In the genomic region with DNA sequence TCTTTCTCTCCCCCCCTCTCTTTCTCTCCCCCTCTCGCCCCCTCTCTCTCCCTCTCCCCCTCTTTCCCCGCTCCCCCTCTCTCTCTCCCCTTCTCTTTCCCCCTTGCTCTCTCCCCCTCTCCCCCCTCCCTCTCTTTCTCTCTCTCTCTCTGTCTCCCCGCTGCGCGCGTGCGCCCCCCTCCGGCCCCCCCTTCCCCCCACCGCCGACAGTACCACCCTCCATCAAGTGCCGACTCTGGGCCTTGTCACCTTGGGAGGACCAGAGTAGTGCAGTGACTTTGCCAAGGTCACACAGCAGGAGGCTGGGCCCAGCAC, we compare ENCODE assay signal across 23 cellular contexts.
A peak's percentile ranks its signal among the peaks of the same experiment; 100 is the strongest.
DNase-seq lines count a peak whose midpoint lies in the region; ATAC-seq and TF ChIP-seq lines count a peak whose summit lies in the region.
"Had no signal": no experiment of that assay in that cellular context is flagged by ENCODE, and none has a peak within 500 bp of the region (broad histone marks: within the 10 kb centered on the region; RNA-seq: fewer than 3 reads in every experiment).

No MANE protein-coding gene starts in this region.

- H3K27ac ChIP-seq in breast epithelium = peak overlapping the region; percentile 62 to 82
- H3K27ac ChIP-seq in mammary epithelial cell (ENCODE audit: insufficient read depth, low read depth, low read length) = no peak overlapping the region
- H3K27ac ChIP-seq in body of pancreas = peak overlapping the region in 3 of 4 donors; percentile 12 to 69 (median 62)
- H3K27ac ChIP-seq in tibial artery = peak overlapping the region; percentile 64 to 74
- H3K27ac ChIP-seq: 22Rv1 had no signal

- WGBS in mammary epithelial cell (ENCODE audit: low coverage, missing lambda C conversion rate) = over 99% methylated on average over 7 of the region's 11 CpGs
- no CpG with 5 or more reads among the region's 11 CpGs for WGBS in body of pancreas, 2 donors

- no peaks in the 10 kb centered on the region for H4K20me1 ChIP-seq in mammary epithelial cell (ENCODE audit: insufficient read depth, low read length)

- no peaks in the 10 kb centered on the region for H3K27me3 Mint-ChIP-seq in mesothelial cell of epicardium (ENCODE audit: low read depth)
- H3K27me3 Mint-ChIP-seq: activated CD4-positive, alpha-beta T cell treated with anti-CD3 and anti-CD28 coated beads for 36 hours; stimulated activated memory B cell treated with anti-CD40 and anti-IgM and Interleukin-4, amounts not matched to agents 10 μg/mL and 1 μg/mL and 100 μg/mL, for 72 hours had no signal

- no peak overlapping the region for H3K4me3 ChIP-seq in breast epithelium
- H3K4me3 ChIP-seq in mammary epithelial cell (replicated peaks in 1 of 3; ENCODE audit: insufficient read depth in 1 of 3, low read depth in 2 of 3, low read length in 3 of 3) = no peak overlapping the region
- H3K4me3 ChIP-seq in body of pancreas = no peak overlapping the region
- no peak overlapping the region for H3K4me3 ChIP-seq in tibial artery

- intact Hi-C loops in breast epithelium (cut with DNase I; ENCODE audit: low total_unique reads) (no loop called here), mammary epithelial cell (cut with micrococcal nuclease) (no loop called here), body of pancreas (cut with DNase I) (no loop called here), tibial artery (cut with DNase I; ENCODE audit: low total_unique reads) (no loop called here)

- ATAC-seq in body of pancreas = no peak
- ATAC-seq: activated CD4-positive, alpha-beta T cell treated with anti-CD3 and anti-CD28 coated beads for 36 hours; CD8-positive, alpha-beta T cell; left colon; stimulated activated memory B cell treated with anti-CD40 and anti-IgM and Interleukin-4, amounts not matched to agents 10 μg/mL and 1 μg/mL and 100 μg/mL, for 72 hours had no signal

- in situ Hi-C loops in mammary epithelial cell (cut with MboI; ENCODE audit: low sequenced_read_pairs in 2 of 2) = no loop called here

- H3K4me3 Mint-ChIP-seq in mesothelial cell of epicardium = no peak overlapping the region
- H3K4me3 Mint-ChIP-seq: activated CD4-positive, alpha-beta T cell treated with anti-CD3 and anti-CD28 coated beads for 36 hours; CD8-positive, alpha-beta T cell; stimulated activated memory B cell treated with anti-CD40 and anti-IgM and Interleukin-4, amounts not matched to agents 10 μg/mL and 1 μg/mL and 100 μg/mL, for 72 hours; T-helper 1 cell treated with Interleukin-12 subunit alpha and Interleukin-12 subunit beta and Interleukin-4 antibody, amounts not matched to agents 30 μg/mL and 1 μg/mL, for 36 hours had no signal

- H3K27ac Mint-ChIP-seq in mesothelial cell of epicardium = peak overlapping the region; percentile 95
- H3K27ac Mint-ChIP-seq: activated CD4-positive, alpha-beta T cell treated with anti-CD3 and anti-CD28 coated beads for 36 hours; CD8-positive, alpha-beta T cell; stimulated activated memory B cell treated with anti-CD40 and anti-IgM and Interleukin-4, amounts not matched to agents 10 μg/mL and 1 μg/mL and 100 μg/mL, for 72 hours; T-helper 1 cell treated with Interleukin-12 subunit alpha and Interleukin-12 subunit beta and Interleukin-4 antibody, amounts not matched to agents 30 μg/mL and 1 μg/mL, for 36 hours had no signal

- H3K79me2 ChIP-seq in mammary epithelial cell (ENCODE audit: insufficient read depth, low read length) = no peaks in the 10 kb centered on the region

- dilution Hi-C loops in mammary epithelial cell (cut with HindIII; ENCODE audit: low sequenced_read_pairs) = no loop called here

- H3K4me2 ChIP-seq in mammary epithelial cell (ENCODE audit: insufficient read depth, low read depth, low read length) = no peak overlapping the region

- H3K36me3 Mint-ChIP-seq in mesothelial cell of epicardium = peaks cover 9% of the 10 kb centered on the region

- peaks cover 0 to 6% of the 10 kb centered on the region in 2 donors for H3K4me1 ChIP-seq in breast epithelium
- no peaks in the 10 kb centered on the region for H3K4me1 ChIP-seq in mammary epithelial cell (ENCODE audit: insufficient read depth, low read length)
- H3K4me1 ChIP-seq in body of pancreas = peaks cover 35% of the 10 kb centered on the region
- H3K4me1 ChIP-seq in tibial artery = peaks cover 0 to 21% (median 19%) of the 10 kb centered on the region in 4 donors

- no peaks in the 10 kb centered on the region for H3K27me3 ChIP-seq in breast epithelium
- no peaks in the 10 kb centered on the region for H3K27me3 ChIP-seq in mammary epithelial cell (ENCODE audit: insufficient read depth, low read length)
- no peaks in the 10 kb centered on the region for H3K27me3 ChIP-seq in body of pancreas
- no peaks in the 10 kb centered on the region for H3K27me3 ChIP-seq in tibial artery

- BruUV-seq in mammary epithelial cell (replicated peaks; lab: Mats Ljungman, UMichigan) = no TSS peak

- TF ChIP-seq POLR2A in breast epithelium (IDR thresholded peaks at IDR 0.05) = no peak
- TF ChIP-seq POLR2A in body of pancreas (IDR thresholded peaks at IDR 0.05) = no peak

- CTCF ChIA-PET in mammary epithelial cell (lab: Charles Lee; ENCODE audit: low non-redundant PET) = no interaction called here

- H3K9me3 ChIP-seq in breast epithelium (no peaks in the 10 kb centered on the region), mammary epithelial cell (replicated peaks; ENCODE audit: insufficient read depth, low read length) (no peaks in the 10 kb centered on the region), body of pancreas (no peaks in the 10 kb centered on the region), tibial artery (no peaks in the 10 kb centered on the region)
- H3K9me3 ChIP-seq: thoracic aorta had no signal

- no peak overlapping the region for H3K9ac ChIP-seq in mammary epithelial cell (ENCODE audit: insufficient read depth, low read length)

- no peak overlapping the region for H2AFZ ChIP-seq in mammary epithelial cell (ENCODE audit: low read depth, low read length)

- DNase-seq in breast epithelium (ENCODE audit: low spot score in 2 of 2) = no peak
- DNase-seq in mammary epithelial cell = no peak
- DNase-seq in body of pancreas = no peak
- no peak for DNase-seq in mesothelial cell of epicardium (ENCODE audit: low spot score in 2 of 2, unreplicated experiment in 2 of 2)
- no peak for DNase-seq in tibial artery
- DNase-seq in NCI-H2107 treated with DMSO at 0.1 percent for 48 hours (lab: John Stamatoyannopoulos, UW; ENCODE audit: unreplicated experiment) = no peak
- no peak for DNase-seq in amniotic stem cell (lab: John Stamatoyannopoulos, UW)
- DNase-seq in cerebellar nuclear complex (lab: John Stamatoyannopoulos, UW) = no peak
- DNase-seq: activated CD4-positive, alpha-beta T cell treated with anti-CD3 and anti-CD28 coated beads for 36 hours; activated CD8-positive, alpha-beta memory T cell treated with anti-CD3 and anti-CD28 coated beads for 24 hours; activated gamma-delta T cell; activated T-cell treated with anti-CD3 and anti-CD28 coated beads, Interleukin-2, amount 50 U/mL, for 1 hour; CD8-positive, alpha-beta T cell; cortex of kidney; NCI-H187 treated with DMSO at 0.1 percent for 48 hours; NCI-H2227 treated with DMSO at 0.1 percent for 48 hours; stimulated activated CD4-positive, alpha-beta T cell treated with anti-CD3 and anti-CD28 coated beads, Interleukin-2, amount 100 ng/mL, for 48 hours had no signal

- peaks cover 18% of the 10 kb centered on the region for H3K4me1 Mint-ChIP-seq in mesothelial cell of epicardium
- H3K4me1 Mint-ChIP-seq: activated CD4-positive, alpha-beta T cell treated with anti-CD3 and anti-CD28 coated beads for 36 hours; stimulated activated memory B cell treated with anti-CD40 and anti-IgM and Interleukin-4, amounts not matched to agents 10 μg/mL and 1 μg/mL and 100 μg/mL, for 72 hours had no signal

- TF ChIP-seq CTCF in breast epithelium (IDR thresholded peaks at IDR 0.05) = no peak
- TF ChIP-seq CTCF in mammary epithelial cell (conservative IDR thresholded peaks at IDR 0.05 in 1 of 2, IDR thresholded peaks at IDR 0.05 in 1 of 2; ENCODE audit: extremely low read depth in 1 of 2, insufficient read depth in 1 of 2, low read depth in 1 of 2, low read length in 2 of 2) = no peak
- TF ChIP-seq CTCF in body of pancreas (IDR thresholded peaks at IDR 0.05) = no peak
- no peak for TF ChIP-seq CTCF in mesothelial cell of epicardium (IDR thresholded peaks at IDR 0.05; ENCODE audit: unreplicated experiment)
- TF ChIP-seq CTCF in tibial artery (IDR thresholded peaks at IDR 0.05) = no peak

- H3K9me3 Mint-ChIP-seq in mesothelial cell of epicardium = no peaks in the 10 kb centered on the region
- H3K9me3 Mint-ChIP-seq: CD8-positive, alpha-beta T cell; nephron progenitor cell; stimulated activated memory B cell treated with anti-CD40 and anti-IgM and Interleukin-4, amounts not matched to agents 10 μg/mL and 1 μg/mL and 100 μg/mL, for 72 hours; T-helper 1 cell treated with Interleukin-12 subunit alpha and Interleukin-12 subunit beta and Interleukin-4 antibody, amounts not matched to agents 30 μg/mL and 1 μg/mL, for 36 hours had no signal

- no peaks in the 10 kb centered on the region for H3K36me3 ChIP-seq in breast epithelium
- H3K36me3 ChIP-seq in mammary epithelial cell (ENCODE audit: insufficient read depth, low read length) = peaks cover 5% of the 10 kb centered on the region
- no peaks in the 10 kb centered on the region for H3K36me3 ChIP-seq in body of pancreas (replicated peaks in 1 of 2; ENCODE audit: insufficient read depth in 1 of 2, low read depth in 2 of 2)
- peaks cover 6 to 48% (median 32%) of the 10 kb centered on the region in 3 donors for H3K36me3 ChIP-seq in tibial artery
